ENCODE assay signal across 9 cellular contexts in genomic region chr2:71801969-71802368, GRCh38.
DNase-seq lines count a peak whose midpoint lies in the region; ATAC-seq, FAIRE-seq and TF ChIP-seq lines count a peak whose summit lies in the region.
"Had no signal": no experiment of that assay in that cellular context is flagged by ENCODE, and none has a peak within 500 bp of the region (broad histone marks: within the 10 kb centered on the region; RNA-seq: fewer than 3 reads in every experiment).

No MANE protein-coding gene starts in this region.

- H3K36me3 ChIP-seq in WERI-Rb-1 = no peaks in the 10 kb centered on the region
- no peaks in the 10 kb centered on the region for H3K36me3 ChIP-seq in right atrium auricular region
- H3K36me3 ChIP-seq in small intestine (ENCODE audit: control insufficient read depth in 2 of 2, insufficient read depth in 2 of 2, low read length in 2 of 2) = no peaks in the 10 kb centered on the region
- H3K36me3 ChIP-seq: HAP-1 had no signal

- no peaks in the 10 kb centered on the region for H3K9me3 ChIP-seq in WERI-Rb-1 (ENCODE audit: severe bottlenecking)
- H3K9me3 ChIP-seq in right atrium auricular region = no peaks in the 10 kb centered on the region
- no peaks in the 10 kb centered on the region for H3K9me3 ChIP-seq in small intestine (ENCODE audit: control insufficient read depth, low read depth)
- H3K9me3 ChIP-seq: HAP-1 had no signal

- DNase-seq in AG08396 (ENCODE audit: low spot score) = peak; percentile 76
- peak; percentile 34 for DNase-seq in HCEC 1CT
- DNase-seq in WERI-Rb-1 = peak; percentile 91
- DNase-seq in right atrium auricular region (ENCODE audit: low spot score) = peak; percentile 87
- DNase-seq in small intestine = peak; percentile 24
- no peak for DNase-seq in SW480 (ENCODE audit: low spot score)

- no peak for FAIRE-seq in small intestine (lab: Jason Lieb, UNC)

- H3K27me3 ChIP-seq in WERI-Rb-1 (ENCODE audit: insufficient read depth, low read depth, severe bottlenecking) (no peaks in the 10 kb centered on the region), right atrium auricular region (no peaks in the 10 kb centered on the region), small intestine (ENCODE audit: control insufficient read depth in 2 of 2, insufficient read depth in 2 of 2, low read length in 2 of 2) (no peaks in the 10 kb centered on the region)

- 63 to 81% (median 78%) methylated on average over 8 of the region's 8 CpGs for WGBS in small intestine, 3 donors

- H3K27ac ChIP-seq in WERI-Rb-1 (no peak overlapping the region), right atrium auricular region (no peak overlapping the region), small intestine (ENCODE audit: low read depth in 1 of 2, low read length in 1 of 2) (no peak overlapping the region)

- ATAC-seq in HG03045 (IDR thresholded peaks at IDR 0.05; ENCODE audit: unreplicated experiment) (no peak), GM19455 (IDR thresholded peaks at IDR 0.05; ENCODE audit: unreplicated experiment) (no peak)

- H3K4me3 ChIP-seq in WERI-Rb-1 (ENCODE audit: low read depth, low read length) = no peak overlapping the region
- H3K4me3 ChIP-seq in right atrium auricular region = no peak overlapping the region
- no peak overlapping the region for H3K4me3 ChIP-seq in small intestine (ENCODE audit: low read depth in 1 of 2, low read length in 2 of 2)
- H3K4me3 ChIP-seq: HAP-1 had no signal

- peak; percentile 89 for TF ChIP-seq CTCF in WERI-Rb-1 (IDR thresholded peaks at IDR 0.05; ENCODE audit: low read depth, low read length)
- peak; percentile 63 to 75 for TF ChIP-seq CTCF in right atrium auricular region (IDR thresholded peaks at IDR 0.05)

- peaks cover 0 to 10% of the 10 kb centered on the region in 2 donors for H3K4me1 ChIP-seq in right atrium auricular region
- no peaks in the 10 kb centered on the region for H3K4me1 ChIP-seq in small intestine (ENCODE audit: control insufficient read depth in 2 of 2, insufficient read depth in 1 of 2, low read depth in 1 of 2, low read length in 1 of 2)
- H3K4me1 ChIP-seq: HAP-1 had no signal
